In the genomic region with DNA sequence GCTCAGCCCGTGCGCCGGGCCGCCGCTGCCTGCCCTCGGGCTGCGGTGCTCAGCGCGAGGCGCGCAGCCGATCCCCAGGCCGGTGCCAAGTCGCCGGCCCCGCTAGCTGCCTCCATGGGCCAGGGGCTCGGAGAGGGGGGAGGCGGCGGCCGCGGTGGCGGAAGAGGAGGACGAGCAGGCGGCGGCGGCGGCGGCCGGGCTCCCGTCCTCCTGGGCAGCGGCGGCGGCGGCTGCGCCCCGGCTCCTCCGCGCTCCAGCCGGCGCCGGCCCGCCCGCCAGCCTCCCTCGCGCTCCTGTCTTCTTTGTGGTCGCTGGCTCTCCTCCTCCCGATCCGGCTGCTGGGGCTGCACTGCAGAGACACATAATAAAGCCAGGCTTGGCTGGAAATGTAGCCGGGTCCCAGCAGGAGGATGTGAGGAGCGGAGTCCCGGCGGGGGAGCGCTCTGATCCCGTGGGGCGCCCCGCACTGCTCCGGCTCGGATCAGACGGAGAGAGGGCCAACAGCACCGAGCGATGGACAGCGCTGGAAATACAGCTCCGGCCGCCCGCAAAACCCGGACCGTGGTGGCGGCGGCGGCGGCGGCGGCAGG, we compare ENCODE assay signal across 8 cellular contexts. TPM values are rescaled to one million over a fixed set of nuclear protein-coding genes. Genes with fewer than 3 reads are reported as not detected.
DNase-seq lines count a peak whose midpoint lies in the region; ATAC-seq and TF ChIP-seq lines count a peak whose summit lies in the region.

No MANE protein-coding gene starts in this region.

- peak; percentile 48 for ATAC-seq in activated naive CD8-positive, alpha-beta T cell treated with anti-CD3 and anti-CD28 coated beads, Interleukin-2, amount 50 U/mL, for 24 hours

- H3K23ac ChIP-seq in neuronal stem cell (ENCODE audit: low read depth, low read length, poor library complexity): peak overlapping the region; percentile 65

- peaks cover 52% of the 10 kb centered on the region for H3K27me3 Mint-ChIP-seq in activated naive CD8-positive, alpha-beta T cell treated with anti-CD3 and anti-CD28 coated beads, Interleukin-2, amount 50 U/mL, for 24 hours
- peaks cover 14% of the 10 kb centered on the region for H3K27me3 Mint-ChIP-seq in glutamatergic neuron (ENCODE audit: unreplicated experiment)

- H3K9ac ChIP-seq in neuronal stem cell (ENCODE audit: low read depth, low read length, poor library complexity): peak overlapping the region; percentile 94

- H2BK120ac ChIP-seq in neuronal stem cell (ENCODE audit: low read depth, low read length): peak overlapping the region; percentile 72

- H3K27ac Mint-ChIP-seq in activated naive CD8-positive, alpha-beta T cell treated with anti-CD3 and anti-CD28 coated beads, Interleukin-2, amount 50 U/mL, for 24 hours: no peak overlapping the region
- H3K27ac Mint-ChIP-seq in glutamatergic neuron (ENCODE audit: unreplicated experiment): peak overlapping the region; percentile 88

- H3K18ac ChIP-seq in neuronal stem cell (ENCODE audit: low read length): peak overlapping the region; percentile 99

- peak overlapping the region; percentile 94 for H3K27ac ChIP-seq in neuronal stem cell (replicated peaks; ENCODE audit: low read length)

- H3K4me2 ChIP-seq in neuronal stem cell (ENCODE audit: insufficient read depth, low read length, poor library complexity, severe bottlenecking): peak overlapping the region; percentile 89

- no peak overlapping the region for H4K8ac ChIP-seq in neuronal stem cell (ENCODE audit: low read depth, low read length)

- DNase-seq in activated T-cell treated with anti-CD3 and anti-CD28 coated beads for 48 hours (ENCODE audit: low read depth) (peak; percentile 17), activated T-cell treated with anti-CD3 and anti-CD28 coated beads for 4 hours (no peak), NCI-H510A treated with DMSO at 0.1 percent for 48 hours (lab: John Stamatoyannopoulos, UW) (peak; percentile 64), glutamatergic neuron (peak; percentile 91), neuronal stem cell (ENCODE audit: low spot score) (peak; percentile 77), NCI-H187 (lab: John Stamatoyannopoulos, UW) (no peak), GDM1 (lab: John Stamatoyannopoulos, UW) (no peak)
- DNase-seq in activated naive CD8-positive, alpha-beta T cell treated with anti-CD3 and anti-CD28 coated beads, Interleukin-2, amount 50 U/mL, for 24 hours: peak; percentile 16

- H3K9me3 Mint-ChIP-seq in activated naive CD8-positive, alpha-beta T cell treated with anti-CD3 and anti-CD28 coated beads, Interleukin-2, amount 50 U/mL, for 24 hours: no peaks in the 10 kb centered on the region
- peaks cover 21% of the 10 kb centered on the region for H3K9me3 Mint-ChIP-seq in glutamatergic neuron (ENCODE audit: unreplicated experiment)

- H2AK5ac ChIP-seq in neuronal stem cell (ENCODE audit: low read depth, low read length): peak overlapping the region; percentile 84

- H3K4me3 Mint-ChIP-seq in activated naive CD8-positive, alpha-beta T cell treated with anti-CD3 and anti-CD28 coated beads, Interleukin-2, amount 50 U/mL, for 24 hours: peak overlapping the region; percentile 55
- peak overlapping the region; percentile 87 for H3K4me3 Mint-ChIP-seq in glutamatergic neuron (ENCODE audit: unreplicated experiment)

- H3K4me1 ChIP-seq in neuronal stem cell (ENCODE audit: control insufficient read depth in 2 of 2, insufficient read depth in 1 of 2, low read depth in 1 of 2, low read length in 2 of 2): peaks cover 15 to 39% of the 10 kb centered on the region in 2 donors

- H2BK5ac ChIP-seq in neuronal stem cell (ENCODE audit: low read length): peak overlapping the region; percentile 97

- no peaks in the 10 kb centered on the region for H3K36me3 Mint-ChIP-seq in activated naive CD8-positive, alpha-beta T cell treated with anti-CD3 and anti-CD28 coated beads, Interleukin-2, amount 50 U/mL, for 24 hours (ENCODE audit: low read depth)
- no peaks in the 10 kb centered on the region for H3K36me3 Mint-ChIP-seq in glutamatergic neuron (ENCODE audit: unreplicated experiment)

- H3K4me1 Mint-ChIP-seq in activated naive CD8-positive, alpha-beta T cell treated with anti-CD3 and anti-CD28 coated beads, Interleukin-2, amount 50 U/mL, for 24 hours: peaks cover 10% of the 10 kb centered on the region
- H3K4me1 Mint-ChIP-seq in glutamatergic neuron (ENCODE audit: low read depth, unreplicated experiment): peaks cover 24% of the 10 kb centered on the region

- peak overlapping the region; percentile 84 for H2AFZ ChIP-seq in neuronal stem cell (ENCODE audit: low read length)

- peak overlapping the region; percentile 66 to 90 for H3K4me3 ChIP-seq in neuronal stem cell (ENCODE audit: low read length in 2 of 2)

- peak overlapping the region; percentile 58 for H2BK12ac ChIP-seq in neuronal stem cell (ENCODE audit: low read length)

- no peak overlapping the region for H3K4ac ChIP-seq in neuronal stem cell (ENCODE audit: low read length)

- H3K14ac ChIP-seq in neuronal stem cell (ENCODE audit: low read length): peak overlapping the region; percentile 82

- peaks cover 6% of the 10 kb centered on the region for H3K79me1 ChIP-seq in neuronal stem cell (ENCODE audit: low read depth, low read length)

- H3K9me3 ChIP-seq in neuronal stem cell (replicated peaks in 1 of 2; ENCODE audit: control insufficient read depth in 2 of 2, insufficient read depth in 1 of 2, low read depth in 1 of 2, low read length in 2 of 2): no peaks in the 10 kb centered on the region

- peaks cover 0 to 22% (median 2%) of the 10 kb centered on the region in 3 experiments for H3K27me3 ChIP-seq in neuronal stem cell (ENCODE audit: control insufficient read depth in 3 of 3, insufficient read depth in 3 of 3, low read depth in 1 of 3, low read length in 3 of 3)

- TF ChIP-seq CTCF in glutamatergic neuron (IDR thresholded peaks at IDR 0.05; ENCODE audit: partially characterized antibody, unreplicated experiment): no peak

- H3K36me3 ChIP-seq in neuronal stem cell (replicated peaks in 1 of 2; ENCODE audit: control insufficient read depth in 2 of 2, insufficient read depth in 2 of 2, low read length in 2 of 2): peaks cover 0 to 9% of the 10 kb centered on the region in 2 donors

- no CpG with 5 or more reads among the region's 73 CpGs for WGBS in neuronal stem cell (ENCODE audit: extremely low coverage in 2 of 2, insufficient read length in 2 of 2, insufficient replicate concordance in 1 of 2), 2 donors

- H4K91ac ChIP-seq in neuronal stem cell (ENCODE audit: low read depth, low read length, poor library complexity): no peak overlapping the region

- peak overlapping the region; percentile 97 for H2BK15ac ChIP-seq in neuronal stem cell (ENCODE audit: low read length)

RNA-seq across cellular contexts. Expression of gene ZNF423, which starts 0.9 kb away (rescaled TPM):
- 149 TPM for total RNA-seq in glutamatergic neuron (ENCODE audit: unreplicated experiment)
- 27.7 TPM for polyA plus RNA-seq in neuronal stem cell (2013, experiment 1 of 2)
- polyA plus RNA-seq in neuronal stem cell (2013, experiment 2 of 2): 27.1 TPM

Comparison
In these comparisons a context has a peak if more than half of its experiments do, and no peak if none do; other contexts are left out.
1. DNase-seq: peak in activated T-cell treated with anti-CD3 and anti-CD28 coated beads for 48 hours (single experiment), NCI-H510A treated with DMSO at 0.1 percent for 48 hours (single experiment), activated naive CD8-positive, alpha-beta T cell treated with anti-CD3 and anti-CD28 coated beads, Interleukin-2, amount 50 U/mL, for 24 hours (single experiment), glutamatergic neuron (single experiment) and neuronal stem cell (single experiment); none in activated T-cell treated with anti-CD3 and anti-CD28 coated beads for 4 hours (single experiment), NCI-H187 (0 of 2) and GDM1 (single experiment).